In genomic region chr6:53492860-53493634, GRCh38 we compare ENCODE assay signal across 9 cellular contexts. TPM values are rescaled to one million over a fixed set of nuclear protein-coding genes. Genes with fewer than 3 reads are reported as not detected.
A peak's percentile ranks its signal among the peaks of the same experiment; 100 is the strongest.
DNase-seq lines count a peak whose midpoint lies in the region; FAIRE-seq and TF ChIP-seq lines count a peak whose summit lies in the region.
"Had no signal": no experiment of that assay in that cellular context is flagged by ENCODE, and none has a peak within 500 bp of the region (broad histone marks: within the 10 kb centered on the region; RNA-seq: fewer than 3 reads in every experiment).

No MANE protein-coding gene starts in this region.

- H3K27ac ChIP-seq in mammary epithelial cell (ENCODE audit: insufficient read depth, low read depth, low read length), result peak overlapping the region; percentile 16
- H3K27ac ChIP-seq in kidney (ENCODE audit: low read depth in 2 of 2, low read length in 2 of 2), result no peak overlapping the region
- H3K27ac ChIP-seq: BLaER1 had no signal

- H3K27me3 ChIP-seq in mammary epithelial cell (ENCODE audit: insufficient read depth, low read length), result no peaks in the 10 kb centered on the region
- H3K27me3 ChIP-seq: BLaER1 had no signal

- no TSS peak for BruUV-seq in mammary epithelial cell (replicated peaks; lab: Mats Ljungman, UMichigan)

- intact Hi-C loops in mammary epithelial cell (cut with micrococcal nuclease) (loop anchor here (1.0 kb wide), 6 partner anchors 51 to 463 kb away; no protein-coding TSS in a partner anchor), kidney (cut with DNase I) (loop anchor here (5.0 to 10.0 kb wide), 2 partner anchors 152 to 234 kb away; no protein-coding TSS in a partner anchor)

- peak overlapping the region; percentile 61 for H3K4me2 ChIP-seq in mammary epithelial cell (ENCODE audit: insufficient read depth, low read depth, low read length)
- H3K4me2 ChIP-seq: BLaER1 had no signal

- peak; percentile 91 for FAIRE-seq in kidney (lab: Jason Lieb, UNC)

- peak overlapping the region; percentile 55 for H2AFZ ChIP-seq in mammary epithelial cell (ENCODE audit: low read depth, low read length)

- CTCF ChIA-PET in mammary epithelial cell (lab: Charles Lee; ENCODE audit: low non-redundant PET), result interaction anchor here (0.5 to 1.0 kb wide), 6 partner anchors 158 to 1492 kb away, joined by 3 to 16 read pairs (median 4); no protein-coding TSS in a partner anchor

- DNase-seq in NCI-H1417 (lab: John Stamatoyannopoulos, UW) (peak; percentile 27 to 77 (median 52)), NCI-H1417 treated with DMSO at 0.1 percent for 48 hours (lab: John Stamatoyannopoulos, UW) (no peak), LoVo (ENCODE audit: low spot score) (peak; percentile 79), RPMI7951 (ENCODE audit: low read depth) (peak; percentile 58), mammary epithelial cell (peak; percentile 65), kidney (no peak), GM19238 (ENCODE audit: insufficient read length, low spot score) (no peak)
- peak; percentile 43 to 46 for DNase-seq in stimulated activated CD4-positive, alpha-beta T cell treated with anti-CD3 and anti-CD28 coated beads, Interleukin-2, amount 100 ng/mL, for 24 hours

- H3K4me1 ChIP-seq in mammary epithelial cell (ENCODE audit: insufficient read depth, low read length) (peaks cover 22% of the 10 kb centered on the region), kidney (ENCODE audit: control insufficient read depth in 1 of 2, insufficient read depth in 1 of 2, low read depth in 1 of 2, low read length in 2 of 2) (no peaks in the 10 kb centered on the region)
- H3K4me1 ChIP-seq: BLaER1 had no signal

- H3K9ac ChIP-seq in mammary epithelial cell (ENCODE audit: insufficient read depth, low read length) (no peak overlapping the region), kidney (ENCODE audit: low read length in 2 of 2) (no peak overlapping the region)
- H3K9ac ChIP-seq: BLaER1 had no signal

- H4K20me1 ChIP-seq in mammary epithelial cell (ENCODE audit: insufficient read depth, low read length), result no peaks in the 10 kb centered on the region
- H4K20me1 ChIP-seq: BLaER1 had no signal

- peak; percentile 71 to 72 for TF ChIP-seq CTCF in mammary epithelial cell (conservative IDR thresholded peaks at IDR 0.05 in 1 of 2, IDR thresholded peaks at IDR 0.05 in 1 of 2; ENCODE audit: extremely low read depth in 1 of 2, insufficient read depth in 1 of 2, low read depth in 1 of 2, low read length in 2 of 2)
- peak; percentile 57 for TF ChIP-seq CTCF in kidney (IDR thresholded peaks at IDR 0.05; ENCODE audit: borderline replicate concordance, extremely low read depth, insufficient read depth)

- H3K9me3 ChIP-seq in mammary epithelial cell (replicated peaks; ENCODE audit: insufficient read depth, low read length) (no peaks in the 10 kb centered on the region), kidney (ENCODE audit: control insufficient read depth in 1 of 2, low read length in 2 of 2) (no peaks in the 10 kb centered on the region)
- H3K9me3 ChIP-seq: BLaER1 had no signal

- WGBS in mammary epithelial cell (ENCODE audit: low coverage, missing lambda C conversion rate), result 15% methylated on average over 11 of the region's 11 CpGs

- dilution Hi-C loops in mammary epithelial cell (cut with HindIII; ENCODE audit: low sequenced_read_pairs), result no loop called here

- H3K4me3 ChIP-seq in mammary epithelial cell (replicated peaks in 1 of 3; ENCODE audit: insufficient read depth in 1 of 3, low read depth in 2 of 3, low read length in 3 of 3) (peak overlapping the region; percentile 20 to 36 (median 21)), kidney (ENCODE audit: low read length in 2 of 2) (peak overlapping the region in 1 of 2 donors; percentile 33)
- H3K4me3 ChIP-seq: BLaER1 had no signal

- in situ Hi-C loops in mammary epithelial cell (cut with MboI; ENCODE audit: low sequenced_read_pairs in 2 of 2), result loop anchor here (10.0 to 25.0 kb wide), 2 partner anchors 232 to 469 kb away; no protein-coding TSS in a partner anchor

- no peaks in the 10 kb centered on the region for H3K36me3 ChIP-seq in mammary epithelial cell (ENCODE audit: insufficient read depth, low read length)
- H3K36me3 ChIP-seq in kidney (ENCODE audit: control insufficient read depth in 1 of 2, insufficient read depth in 2 of 2, low read length in 2 of 2), result no peaks in the 10 kb centered on the region
- H3K36me3 ChIP-seq: BLaER1 had no signal

- H3K79me2 ChIP-seq in mammary epithelial cell (ENCODE audit: insufficient read depth, low read length), result no peaks in the 10 kb centered on the region

RNA-seq across cellular contexts. Expression of gene GCLC, which starts 51.9 kb away (rescaled TPM):
- 8.2 and 9.4 TPM in 2 replicates for total RNA-seq in RPMI7951 (2014; rRNA removed; shearing (Covaris generic))
- 100 to 1,000 TPM in 1 of 2 donors, 10 to 100 TPM in 1; 94.7 to 128 TPM for total RNA-seq in mammary epithelial cell
- polyA plus RNA-seq in mammary epithelial cell, result 59.8 TPM
- polyA minus RNA-seq in mammary epithelial cell, result 69.6 TPM
- total RNA-seq in kidney, result 31.8 TPM
- 14.8 TPM for polyA plus RNA-seq in kidney (ENCODE audit: insufficient read depth, low read depth, low replicate concordance)

Comparison
In these comparisons a context has a peak if more than half of its experiments do, and no peak if none do; other contexts are left out.
1. DNase-seq: peak in NCI-H1417 (3 of 3), LoVo (single experiment), RPMI7951 (single experiment), mammary epithelial cell (single experiment) and stimulated activated CD4-positive, alpha-beta T cell treated with anti-CD3 and anti-CD28 coated beads, Interleukin-2, amount 100 ng/mL, for 24 hours (2 of 2); none in NCI-H1417 treated with DMSO at 0.1 percent for 48 hours (single experiment), kidney (single experiment) and GM19238 (single experiment).